Comparison of ENCODE assay signal across 1 cellular context in the genomic region with DNA sequence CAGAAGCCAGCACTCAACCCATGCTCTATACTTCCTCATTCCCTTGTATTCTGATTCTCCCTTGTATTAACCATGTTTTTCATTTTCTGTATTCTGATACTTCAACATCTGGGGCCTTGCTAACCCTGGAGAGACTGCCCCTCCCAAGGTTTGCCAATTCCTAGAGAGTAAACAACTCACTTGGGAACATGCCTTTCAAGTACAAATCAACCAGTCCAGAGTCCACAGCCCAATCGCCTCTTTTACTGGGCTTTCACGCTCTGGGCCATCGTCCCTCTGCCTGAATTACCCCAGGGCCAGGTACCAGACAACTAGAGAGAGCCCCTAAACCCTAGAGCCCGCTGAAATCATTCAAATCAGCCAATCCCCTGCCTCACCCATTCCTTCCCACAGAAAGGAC.
TF ChIP-seq lines count a peak whose summit lies in the region.

No MANE protein-coding gene starts in this region.

TF ChIP-seq in HepG2, 621 proteins besides CTCF, POLR2A, EP300 and RAD21 (continued from another document and continues in another):
- TF ChIP-seq, protein P1, sequence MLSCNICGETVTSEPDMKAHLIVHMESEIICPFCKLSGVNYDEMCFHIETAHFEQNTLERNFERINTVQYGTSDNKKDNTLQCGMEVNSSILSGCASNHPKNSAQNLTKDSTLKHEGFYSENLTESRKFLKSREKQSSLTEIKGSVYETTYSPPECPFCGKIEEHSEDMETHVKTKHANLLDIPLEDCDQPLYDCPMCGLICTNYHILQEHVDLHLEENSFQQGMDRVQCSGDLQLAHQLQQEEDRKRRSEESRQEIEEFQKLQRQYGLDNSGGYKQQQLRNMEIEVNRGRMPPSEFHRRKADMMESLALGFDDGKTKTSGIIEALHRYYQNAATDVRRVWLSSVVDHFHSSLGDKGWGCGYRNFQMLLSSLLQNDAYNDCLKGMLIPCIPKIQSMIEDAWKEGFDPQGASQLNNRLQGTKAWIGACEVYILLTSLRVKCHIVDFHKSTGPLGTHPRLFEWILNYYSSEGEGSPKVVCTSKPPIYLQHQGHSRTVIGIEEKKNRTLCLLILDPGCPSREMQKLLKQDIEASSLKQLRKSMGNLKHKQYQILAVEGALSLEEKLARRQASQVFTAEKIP (CRISPR knock-in tag; IDR thresholded peaks at IDR 0.05; ENCODE audit: borderline replicate concordance), result no peak
- TF ChIP-seq NFE2 (CRISPR knock-in tag; IDR thresholded peaks at IDR 0.05) (no peak), BHLHE40 (IDR thresholded peaks at IDR 0.05; ENCODE audit: low read length) (no peak), BRD4 (CRISPR knock-in tag; IDR thresholded peaks at IDR 0.05) (no peak), PHF5A (CRISPR knock-in tag; IDR thresholded peaks at IDR 0.05; ENCODE audit: low read depth, unreplicated experiment) (peak; percentile 55), ZKSCAN8 (CRISPR knock-in tag; IDR thresholded peaks at IDR 0.05; ENCODE audit: borderline replicate concordance) (peak; percentile 59; the same call in 1 of the 2 replicates), JUN (CRISPR knock-in tag; IDR thresholded peaks at IDR 0.05) (no peak), ZNF772 (CRISPR knock-in tag; IDR thresholded peaks at IDR 0.05) (no peak), RBM22 (optimal IDR thresholded peaks at IDR 0.05; ENCODE audit: low read length) (no peak), GABPA (IDR thresholded peaks at IDR 0.05; ENCODE audit: low read depth, low read length) (no peak), GABPA (CRISPR knock-in tag; IDR thresholded peaks at IDR 0.05; ENCODE audit: low read depth) (no peak), FOXA3 (CRISPR knock-in tag; IDR thresholded peaks at IDR 0.05) (peak; percentile 92), ZNF619 (CRISPR knock-in tag; IDR thresholded peaks at IDR 0.05) (no peak), ZNF782 (CRISPR knock-in tag; IDR thresholded peaks at IDR 0.05; ENCODE audit: borderline replicate concordance) (0 out of 2 replicates have a peak, but pooled peaks have one; percentile 35), TBL1XR1 (IDR thresholded peaks at IDR 0.05; ENCODE audit: borderline replicate concordance, low read length, partially characterized antibody) (peak; percentile 73), ELF1 (CRISPR knock-in tag; IDR thresholded peaks at IDR 0.05) (peak; percentile 34; the same call in 1 of the 2 replicates), SMC3 (IDR thresholded peaks at IDR 0.05; ENCODE audit: low read length) (no peak), NR2C2 (CRISPR knock-in tag; IDR thresholded peaks at IDR 0.05; ENCODE audit: borderline replicate concordance) (0 out of 2 replicates have a peak, but pooled peaks have one; percentile 37), ZNF530 (CRISPR knock-in tag; IDR thresholded peaks at IDR 0.05; ENCODE audit: low read depth) (no peak), RBM39 (IDR thresholded peaks at IDR 0.05; ENCODE audit: low read depth, low read length, poor library complexity, severe bottlenecking) (no peak), ZNF354B (CRISPR knock-in tag; IDR thresholded peaks at IDR 0.05) (no peak), CREB3 (CRISPR knock-in tag; IDR thresholded peaks at IDR 0.05) (no peak), ZNF205 (CRISPR knock-in tag; IDR thresholded peaks at IDR 0.05) (peak; percentile 26; the same call in 1 of the 2 replicates), MAFG (CRISPR knock-in tag; IDR thresholded peaks at IDR 0.05) (no peak), PHF8 (CRISPR knock-in tag; IDR thresholded peaks at IDR 0.05) (no peak), ZNF558 (CRISPR knock-in tag; IDR thresholded peaks at IDR 0.05; ENCODE audit: borderline replicate concordance) (no peak), NFKBIZ (CRISPR knock-in tag; IDR thresholded peaks at IDR 0.05) (0 out of 2 replicates have a peak, but pooled peaks have one; percentile 37), KDM5B (CRISPR knock-in tag; IDR thresholded peaks at IDR 0.05; ENCODE audit: borderline replicate concordance) (no peak), ETV5 (CRISPR knock-in tag; IDR thresholded peaks at IDR 0.05; ENCODE audit: borderline replicate concordance) (no peak), TCF7 (IDR thresholded peaks at IDR 0.05; ENCODE audit: low read depth) (peak; percentile 84), FOXO1 (CRISPR knock-in tag; IDR thresholded peaks at IDR 0.05) (peak; percentile 86), ZNF343 (CRISPR knock-in tag; IDR thresholded peaks at IDR 0.05) (no peak), SP5 (CRISPR knock-in tag; IDR thresholded peaks at IDR 0.05; ENCODE audit: borderline replicate concordance, low read depth) (peak; percentile 93)
- TF ChIP-seq, protein P2, sequence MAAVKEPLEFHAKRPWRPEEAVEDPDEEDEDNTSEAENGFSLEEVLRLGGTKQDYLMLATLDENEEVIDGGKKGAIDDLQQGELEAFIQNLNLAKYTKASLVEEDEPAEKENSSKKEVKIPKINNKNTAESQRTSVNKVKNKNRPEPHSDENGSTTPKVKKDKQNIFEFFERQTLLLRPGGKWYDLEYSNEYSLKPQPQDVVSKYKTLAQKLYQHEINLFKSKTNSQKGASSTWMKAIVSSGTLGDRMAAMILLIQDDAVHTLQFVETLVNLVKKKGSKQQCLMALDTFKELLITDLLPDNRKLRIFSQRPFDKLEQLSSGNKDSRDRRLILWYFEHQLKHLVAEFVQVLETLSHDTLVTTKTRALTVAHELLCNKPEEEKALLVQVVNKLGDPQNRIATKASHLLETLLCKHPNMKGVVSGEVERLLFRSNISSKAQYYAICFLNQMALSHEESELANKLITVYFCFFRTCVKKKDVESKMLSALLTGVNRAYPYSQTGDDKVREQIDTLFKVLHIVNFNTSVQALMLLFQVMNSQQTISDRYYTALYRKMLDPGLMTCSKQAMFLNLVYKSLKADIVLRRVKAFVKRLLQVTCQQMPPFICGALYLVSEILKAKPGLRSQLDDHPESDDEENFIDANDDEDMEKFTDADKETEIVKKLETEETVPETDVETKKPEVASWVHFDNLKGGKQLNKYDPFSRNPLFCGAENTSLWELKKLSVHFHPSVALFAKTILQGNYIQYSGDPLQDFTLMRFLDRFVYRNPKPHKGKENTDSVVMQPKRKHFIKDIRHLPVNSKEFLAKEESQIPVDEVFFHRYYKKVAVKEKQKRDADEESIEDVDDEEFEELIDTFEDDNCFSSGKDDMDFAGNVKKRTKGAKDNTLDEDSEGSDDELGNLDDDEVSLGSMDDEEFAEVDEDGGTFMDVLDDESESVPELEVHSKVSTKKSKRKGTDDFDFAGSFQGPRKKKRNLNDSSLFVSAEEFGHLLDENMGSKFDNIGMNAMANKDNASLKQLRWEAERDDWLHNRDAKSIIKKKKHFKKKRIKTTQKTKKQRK (IDR thresholded peaks at IDR 0.05; ENCODE audit: low read length), result no peak
- TF ChIP-seq, protein P3, sequence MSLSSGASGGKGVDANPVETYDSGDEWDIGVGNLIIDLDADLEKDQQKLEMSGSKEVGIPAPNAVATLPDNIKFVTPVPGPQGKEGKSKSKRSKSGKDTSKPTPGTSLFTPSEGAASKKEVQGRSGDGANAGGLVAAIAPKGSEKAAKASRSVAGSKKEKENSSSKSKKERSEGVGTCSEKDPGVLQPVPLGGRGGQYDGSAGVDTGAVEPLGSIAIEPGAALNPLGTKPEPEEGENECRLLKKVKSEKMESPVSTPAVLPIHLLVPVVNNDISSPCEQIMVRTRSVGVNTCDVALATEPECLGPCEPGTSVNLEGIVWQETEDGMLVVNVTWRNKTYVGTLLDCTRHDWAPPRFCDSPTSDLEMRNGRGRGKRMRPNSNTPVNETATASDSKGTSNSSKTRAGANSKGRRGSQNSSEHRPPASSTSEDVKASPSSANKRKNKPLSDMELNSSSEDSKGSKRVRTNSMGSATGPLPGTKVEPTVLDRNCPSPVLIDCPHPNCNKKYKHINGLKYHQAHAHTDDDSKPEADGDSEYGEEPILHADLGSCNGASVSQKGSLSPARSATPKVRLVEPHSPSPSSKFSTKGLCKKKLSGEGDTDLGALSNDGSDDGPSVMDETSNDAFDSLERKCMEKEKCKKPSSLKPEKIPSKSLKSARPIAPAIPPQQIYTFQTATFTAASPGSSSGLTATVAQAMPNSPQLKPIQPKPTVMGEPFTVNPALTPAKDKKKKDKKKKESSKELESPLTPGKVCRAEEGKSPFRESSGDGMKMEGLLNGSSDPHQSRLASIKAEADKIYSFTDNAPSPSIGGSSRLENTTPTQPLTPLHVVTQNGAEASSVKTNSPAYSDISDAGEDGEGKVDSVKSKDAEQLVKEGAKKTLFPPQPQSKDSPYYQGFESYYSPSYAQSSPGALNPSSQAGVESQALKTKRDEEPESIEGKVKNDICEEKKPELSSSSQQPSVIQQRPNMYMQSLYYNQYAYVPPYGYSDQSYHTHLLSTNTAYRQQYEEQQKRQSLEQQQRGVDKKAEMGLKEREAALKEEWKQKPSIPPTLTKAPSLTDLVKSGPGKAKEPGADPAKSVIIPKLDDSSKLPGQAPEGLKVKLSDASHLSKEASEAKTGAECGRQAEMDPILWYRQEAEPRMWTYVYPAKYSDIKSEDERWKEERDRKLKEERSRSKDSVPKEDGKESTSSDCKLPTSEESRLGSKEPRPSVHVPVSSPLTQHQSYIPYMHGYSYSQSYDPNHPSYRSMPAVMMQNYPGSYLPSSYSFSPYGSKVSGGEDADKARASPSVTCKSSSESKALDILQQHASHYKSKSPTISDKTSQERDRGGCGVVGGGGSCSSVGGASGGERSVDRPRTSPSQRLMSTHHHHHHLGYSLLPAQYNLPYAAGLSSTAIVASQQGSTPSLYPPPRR (CRISPR knock-in tag; IDR thresholded peaks at IDR 0.05; ENCODE audit: borderline replicate concordance), result peak; percentile 79; the same call in 1 of the 2 replicates
- TF ChIP-seq, protein P4, sequence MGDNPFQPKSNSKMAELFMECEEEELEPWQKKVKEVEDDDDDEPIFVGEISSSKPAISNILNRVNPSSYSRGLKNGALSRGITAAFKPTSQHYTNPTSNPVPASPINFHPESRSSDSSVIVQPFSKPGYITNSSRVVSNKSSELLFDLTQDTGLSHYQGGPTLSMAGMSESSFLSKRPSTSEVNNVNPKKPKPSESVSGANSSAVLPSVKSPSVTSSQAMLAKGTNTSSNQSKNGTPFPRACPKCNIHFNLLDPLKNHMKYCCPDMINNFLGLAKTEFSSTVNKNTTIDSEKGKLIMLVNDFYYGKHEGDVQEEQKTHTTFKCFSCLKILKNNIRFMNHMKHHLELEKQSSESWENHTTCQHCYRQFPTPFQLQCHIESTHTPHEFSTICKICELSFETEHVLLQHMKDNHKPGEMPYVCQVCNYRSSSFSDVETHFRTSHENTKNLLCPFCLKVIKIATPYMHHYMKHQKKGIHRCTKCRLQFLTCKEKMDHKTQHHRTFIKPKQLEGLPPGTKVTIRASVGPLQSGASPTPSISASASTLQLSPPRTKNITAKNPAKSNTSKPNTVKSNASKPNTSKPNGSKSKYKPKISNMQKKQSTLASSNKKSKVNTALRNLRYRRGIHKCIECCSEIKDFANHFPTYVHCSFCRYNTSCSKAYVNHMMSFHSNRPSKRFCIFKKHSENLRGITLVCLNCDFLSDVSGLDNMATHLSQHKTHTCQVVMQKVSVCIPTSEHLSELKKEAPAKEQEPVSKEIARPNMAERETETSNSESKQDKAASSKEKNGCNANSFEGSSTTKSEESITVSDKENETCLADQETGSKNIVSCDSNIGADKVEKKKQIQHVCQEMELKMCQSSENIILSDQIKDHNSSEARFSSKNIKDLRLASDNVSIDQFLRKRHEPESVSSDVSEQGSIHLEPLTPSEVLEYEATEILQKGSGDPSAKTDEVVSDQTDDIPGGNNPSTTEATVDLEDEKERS (CRISPR knock-in tag; IDR thresholded peaks at IDR 0.05), result no peak
- TF ChIP-seq, protein P5, sequence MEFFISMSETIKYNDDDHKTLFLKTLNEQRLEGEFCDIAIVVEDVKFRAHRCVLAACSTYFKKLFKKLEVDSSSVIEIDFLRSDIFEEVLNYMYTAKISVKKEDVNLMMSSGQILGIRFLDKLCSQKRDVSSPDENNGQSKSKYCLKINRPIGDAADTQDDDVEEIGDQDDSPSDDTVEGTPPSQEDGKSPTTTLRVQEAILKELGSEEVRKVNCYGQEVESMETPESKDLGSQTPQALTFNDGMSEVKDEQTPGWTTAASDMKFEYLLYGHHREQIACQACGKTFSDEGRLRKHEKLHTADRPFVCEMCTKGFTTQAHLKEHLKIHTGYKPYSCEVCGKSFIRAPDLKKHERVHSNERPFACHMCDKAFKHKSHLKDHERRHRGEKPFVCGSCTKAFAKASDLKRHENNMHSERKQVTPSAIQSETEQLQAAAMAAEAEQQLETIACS (CRISPR knock-in tag; IDR thresholded peaks at IDR 0.05), result no peak
- TF ChIP-seq, protein P6, sequence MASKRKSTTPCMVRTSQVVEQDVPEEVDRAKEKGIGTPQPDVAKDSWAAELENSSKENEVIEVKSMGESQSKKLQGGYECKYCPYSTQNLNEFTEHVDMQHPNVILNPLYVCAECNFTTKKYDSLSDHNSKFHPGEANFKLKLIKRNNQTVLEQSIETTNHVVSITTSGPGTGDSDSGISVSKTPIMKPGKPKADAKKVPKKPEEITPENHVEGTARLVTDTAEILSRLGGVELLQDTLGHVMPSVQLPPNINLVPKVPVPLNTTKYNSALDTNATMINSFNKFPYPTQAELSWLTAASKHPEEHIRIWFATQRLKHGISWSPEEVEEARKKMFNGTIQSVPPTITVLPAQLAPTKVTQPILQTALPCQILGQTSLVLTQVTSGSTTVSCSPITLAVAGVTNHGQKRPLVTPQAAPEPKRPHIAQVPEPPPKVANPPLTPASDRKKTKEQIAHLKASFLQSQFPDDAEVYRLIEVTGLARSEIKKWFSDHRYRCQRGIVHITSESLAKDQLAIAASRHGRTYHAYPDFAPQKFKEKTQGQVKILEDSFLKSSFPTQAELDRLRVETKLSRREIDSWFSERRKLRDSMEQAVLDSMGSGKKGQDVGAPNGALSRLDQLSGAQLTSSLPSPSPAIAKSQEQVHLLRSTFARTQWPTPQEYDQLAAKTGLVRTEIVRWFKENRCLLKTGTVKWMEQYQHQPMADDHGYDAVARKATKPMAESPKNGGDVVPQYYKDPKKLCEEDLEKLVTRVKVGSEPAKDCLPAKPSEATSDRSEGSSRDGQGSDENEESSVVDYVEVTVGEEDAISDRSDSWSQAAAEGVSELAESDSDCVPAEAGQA (IDR thresholded peaks at IDR 0.05; ENCODE audit: low read depth), result no peak
- TF ChIP-seq, protein P6 (CRISPR knock-in tag; IDR thresholded peaks at IDR 0.05; ENCODE audit: borderline replicate concordance), result no peak
